1 cellular context compared by ENCODE assay signal in the genomic region with DNA sequence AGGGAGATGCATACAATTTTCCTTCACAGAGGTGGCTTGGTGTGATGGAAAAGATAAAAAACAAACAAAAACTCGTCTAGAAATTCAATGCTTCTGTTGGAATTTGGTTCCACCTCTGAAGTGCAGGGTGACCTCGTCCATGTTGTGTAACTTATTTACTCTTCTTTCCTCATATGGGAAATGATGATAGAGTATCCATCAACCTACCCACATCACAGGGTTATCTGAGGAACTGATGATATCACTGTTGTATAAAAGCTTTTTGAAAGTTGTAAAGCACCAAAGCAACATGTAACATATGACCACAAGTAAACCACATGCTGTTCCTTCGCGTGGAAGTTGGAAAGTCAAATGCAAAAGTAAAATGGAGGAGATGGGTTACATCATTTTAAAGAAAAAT.
TF ChIP-seq lines count a peak whose summit lies in the region.

No MANE protein-coding gene starts in this region.

TF ChIP-seq in HepG2, 621 proteins besides CTCF, POLR2A, EP300 and RAD21 (continued from another document):
- TF ChIP-seq, protein P1, sequence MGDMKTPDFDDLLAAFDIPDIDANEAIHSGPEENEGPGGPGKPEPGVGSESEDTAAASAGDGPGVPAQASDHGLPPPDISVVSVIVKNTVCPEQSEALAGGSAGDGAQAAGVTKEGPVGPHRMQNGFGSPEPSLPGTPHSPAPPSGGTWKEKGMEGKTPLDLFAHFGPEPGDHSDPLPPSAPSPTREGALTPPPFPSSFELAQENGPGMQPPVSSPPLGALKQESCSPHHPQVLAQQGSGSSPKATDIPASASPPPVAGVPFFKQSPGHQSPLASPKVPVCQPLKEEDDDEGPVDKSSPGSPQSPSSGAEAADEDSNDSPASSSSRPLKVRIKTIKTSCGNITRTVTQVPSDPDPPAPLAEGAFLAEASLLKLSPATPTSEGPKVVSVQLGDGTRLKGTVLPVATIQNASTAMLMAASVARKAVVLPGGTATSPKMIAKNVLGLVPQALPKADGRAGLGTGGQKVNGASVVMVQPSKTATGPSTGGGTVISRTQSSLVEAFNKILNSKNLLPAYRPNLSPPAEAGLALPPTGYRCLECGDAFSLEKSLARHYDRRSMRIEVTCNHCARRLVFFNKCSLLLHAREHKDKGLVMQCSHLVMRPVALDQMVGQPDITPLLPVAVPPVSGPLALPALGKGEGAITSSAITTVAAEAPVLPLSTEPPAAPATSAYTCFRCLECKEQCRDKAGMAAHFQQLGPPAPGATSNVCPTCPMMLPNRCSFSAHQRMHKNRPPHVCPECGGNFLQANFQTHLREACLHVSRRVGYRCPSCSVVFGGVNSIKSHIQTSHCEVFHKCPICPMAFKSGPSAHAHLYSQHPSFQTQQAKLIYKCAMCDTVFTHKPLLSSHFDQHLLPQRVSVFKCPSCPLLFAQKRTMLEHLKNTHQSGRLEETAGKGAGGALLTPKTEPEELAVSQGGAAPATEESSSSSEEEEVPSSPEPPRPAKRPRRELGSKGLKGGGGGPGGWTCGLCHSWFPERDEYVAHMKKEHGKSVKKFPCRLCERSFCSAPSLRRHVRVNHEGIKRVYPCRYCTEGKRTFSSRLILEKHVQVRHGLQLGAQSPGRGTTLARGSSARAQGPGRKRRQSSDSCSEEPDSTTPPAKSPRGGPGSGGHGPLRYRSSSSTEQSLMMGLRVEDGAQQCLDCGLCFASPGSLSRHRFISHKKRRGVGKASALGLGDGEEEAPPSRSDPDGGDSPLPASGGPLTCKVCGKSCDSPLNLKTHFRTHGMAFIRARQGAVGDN (CRISPR knock-in tag; IDR thresholded peaks at IDR 0.05) = no peak
- TF ChIP-seq KDM4B (CRISPR knock-in tag; IDR thresholded peaks at IDR 0.05) (0 out of 2 replicates have a peak, but pooled peaks have one; percentile 42), DPF2 (CRISPR knock-in tag; IDR thresholded peaks at IDR 0.05; ENCODE audit: borderline replicate concordance, low read depth) (peak; percentile 66; the same call in 1 of the 2 replicates), FOXK1 (CRISPR knock-in tag; IDR thresholded peaks at IDR 0.05; ENCODE audit: borderline replicate concordance, low read depth) (peak; percentile 83), ZNF772 (CRISPR knock-in tag; IDR thresholded peaks at IDR 0.05) (peak; percentile 48; the same call in 1 of the 2 replicates), ZNF362 (CRISPR knock-in tag; IDR thresholded peaks at IDR 0.05; ENCODE audit: borderline replicate concordance) (peak; percentile 54; the same call in 1 of the 2 replicates), MTERF4 (CRISPR knock-in tag; IDR thresholded peaks at IDR 0.05) (no peak), BHLHE40 (IDR thresholded peaks at IDR 0.05; ENCODE audit: low read length) (0 out of 2 replicates have a peak, but pooled peaks have one; percentile 34), PPARG (CRISPR knock-in tag; conservative IDR thresholded peaks at IDR 0.05) (peak; percentile 61; the same call in 1 of the 2 replicates), FOXC1 (CRISPR knock-in tag; IDR thresholded peaks at IDR 0.05; ENCODE audit: borderline replicate concordance) (no peak), SATB2 (CRISPR knock-in tag; IDR thresholded peaks at IDR 0.05) (no peak), THRA (CRISPR knock-in tag; IDR thresholded peaks at IDR 0.05; ENCODE audit: borderline replicate concordance) (peak; percentile 95), JUND (CRISPR knock-in tag; IDR thresholded peaks at IDR 0.05) (peak; percentile 69), HDAC2 (CRISPR knock-in tag; IDR thresholded peaks at IDR 0.05) (peak; percentile 88), ZNF274 (CRISPR knock-in tag; IDR thresholded peaks at IDR 0.05) (no peak), TFDP2 (CRISPR knock-in tag; IDR thresholded peaks at IDR 0.05) (peak; percentile 38; the same call in 1 of the 2 replicates), ZNF557 (CRISPR knock-in tag; IDR thresholded peaks at IDR 0.05) (no peak)
- TF ChIP-seq, protein P2, sequence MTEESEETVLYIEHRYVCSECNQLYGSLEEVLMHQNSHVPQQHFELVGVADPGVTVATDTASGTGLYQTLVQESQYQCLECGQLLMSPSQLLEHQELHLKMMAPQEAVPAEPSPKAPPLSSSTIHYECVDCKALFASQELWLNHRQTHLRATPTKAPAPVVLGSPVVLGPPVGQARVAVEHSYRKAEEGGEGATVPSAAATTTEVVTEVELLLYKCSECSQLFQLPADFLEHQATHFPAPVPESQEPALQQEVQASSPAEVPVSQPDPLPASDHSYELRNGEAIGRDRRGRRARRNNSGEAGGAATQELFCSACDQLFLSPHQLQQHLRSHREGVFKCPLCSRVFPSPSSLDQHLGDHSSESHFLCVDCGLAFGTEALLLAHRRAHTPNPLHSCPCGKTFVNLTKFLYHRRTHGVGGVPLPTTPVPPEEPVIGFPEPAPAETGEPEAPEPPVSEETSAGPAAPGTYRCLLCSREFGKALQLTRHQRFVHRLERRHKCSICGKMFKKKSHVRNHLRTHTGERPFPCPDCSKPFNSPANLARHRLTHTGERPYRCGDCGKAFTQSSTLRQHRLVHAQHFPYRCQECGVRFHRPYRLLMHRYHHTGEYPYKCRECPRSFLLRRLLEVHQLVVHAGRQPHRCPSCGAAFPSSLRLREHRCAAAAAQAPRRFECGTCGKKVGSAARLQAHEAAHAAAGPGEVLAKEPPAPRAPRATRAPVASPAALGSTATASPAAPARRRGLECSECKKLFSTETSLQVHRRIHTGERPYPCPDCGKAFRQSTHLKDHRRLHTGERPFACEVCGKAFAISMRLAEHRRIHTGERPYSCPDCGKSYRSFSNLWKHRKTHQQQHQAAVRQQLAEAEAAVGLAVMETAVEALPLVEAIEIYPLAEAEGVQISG (CRISPR knock-in tag; IDR thresholded peaks at IDR 0.05) = 0 out of 2 replicates have a peak, but pooled peaks have one; percentile 4
- TF ChIP-seq, protein P3, sequence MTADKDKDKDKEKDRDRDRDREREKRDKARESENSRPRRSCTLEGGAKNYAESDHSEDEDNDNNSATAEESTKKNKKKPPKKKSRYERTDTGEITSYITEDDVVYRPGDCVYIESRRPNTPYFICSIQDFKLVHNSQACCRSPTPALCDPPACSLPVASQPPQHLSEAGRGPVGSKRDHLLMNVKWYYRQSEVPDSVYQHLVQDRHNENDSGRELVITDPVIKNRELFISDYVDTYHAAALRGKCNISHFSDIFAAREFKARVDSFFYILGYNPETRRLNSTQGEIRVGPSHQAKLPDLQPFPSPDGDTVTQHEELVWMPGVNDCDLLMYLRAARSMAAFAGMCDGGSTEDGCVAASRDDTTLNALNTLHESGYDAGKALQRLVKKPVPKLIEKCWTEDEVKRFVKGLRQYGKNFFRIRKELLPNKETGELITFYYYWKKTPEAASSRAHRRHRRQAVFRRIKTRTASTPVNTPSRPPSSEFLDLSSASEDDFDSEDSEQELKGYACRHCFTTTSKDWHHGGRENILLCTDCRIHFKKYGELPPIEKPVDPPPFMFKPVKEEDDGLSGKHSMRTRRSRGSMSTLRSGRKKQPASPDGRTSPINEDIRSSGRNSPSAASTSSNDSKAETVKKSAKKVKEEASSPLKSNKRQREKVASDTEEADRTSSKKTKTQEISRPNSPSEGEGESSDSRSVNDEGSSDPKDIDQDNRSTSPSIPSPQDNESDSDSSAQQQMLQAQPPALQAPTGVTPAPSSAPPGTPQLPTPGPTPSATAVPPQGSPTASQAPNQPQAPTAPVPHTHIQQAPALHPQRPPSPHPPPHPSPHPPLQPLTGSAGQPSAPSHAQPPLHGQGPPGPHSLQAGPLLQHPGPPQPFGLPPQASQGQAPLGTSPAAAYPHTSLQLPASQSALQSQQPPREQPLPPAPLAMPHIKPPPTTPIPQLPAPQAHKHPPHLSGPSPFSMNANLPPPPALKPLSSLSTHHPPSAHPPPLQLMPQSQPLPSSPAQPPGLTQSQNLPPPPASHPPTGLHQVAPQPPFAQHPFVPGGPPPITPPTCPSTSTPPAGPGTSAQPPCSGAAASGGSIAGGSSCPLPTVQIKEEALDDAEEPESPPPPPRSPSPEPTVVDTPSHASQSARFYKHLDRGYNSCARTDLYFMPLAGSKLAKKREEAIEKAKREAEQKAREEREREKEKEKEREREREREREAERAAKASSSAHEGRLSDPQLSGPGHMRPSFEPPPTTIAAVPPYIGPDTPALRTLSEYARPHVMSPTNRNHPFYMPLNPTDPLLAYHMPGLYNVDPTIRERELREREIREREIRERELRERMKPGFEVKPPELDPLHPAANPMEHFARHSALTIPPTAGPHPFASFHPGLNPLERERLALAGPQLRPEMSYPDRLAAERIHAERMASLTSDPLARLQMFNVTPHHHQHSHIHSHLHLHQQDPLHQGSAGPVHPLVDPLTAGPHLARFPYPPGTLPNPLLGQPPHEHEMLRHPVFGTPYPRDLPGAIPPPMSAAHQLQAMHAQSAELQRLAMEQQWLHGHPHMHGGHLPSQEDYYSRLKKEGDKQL (CRISPR knock-in tag; IDR thresholded peaks at IDR 0.05; ENCODE audit: low read depth) = peak; percentile 89
- TF ChIP-seq, protein P4, sequence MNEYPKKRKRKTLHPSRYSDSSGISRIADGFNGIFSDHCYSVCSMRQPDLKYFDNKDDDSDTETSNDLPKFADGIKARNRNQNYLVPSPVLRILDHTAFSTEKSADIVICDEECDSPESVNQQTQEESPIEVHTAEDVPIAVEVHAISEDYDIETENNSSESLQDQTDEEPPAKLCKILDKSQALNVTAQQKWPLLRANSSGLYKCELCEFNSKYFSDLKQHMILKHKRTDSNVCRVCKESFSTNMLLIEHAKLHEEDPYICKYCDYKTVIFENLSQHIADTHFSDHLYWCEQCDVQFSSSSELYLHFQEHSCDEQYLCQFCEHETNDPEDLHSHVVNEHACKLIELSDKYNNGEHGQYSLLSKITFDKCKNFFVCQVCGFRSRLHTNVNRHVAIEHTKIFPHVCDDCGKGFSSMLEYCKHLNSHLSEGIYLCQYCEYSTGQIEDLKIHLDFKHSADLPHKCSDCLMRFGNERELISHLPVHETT (CRISPR knock-in tag; conservative IDR thresholded peaks at IDR 0.05) = 0 out of 2 replicates have a peak, but pooled peaks have one; percentile 29
- TF ChIP-seq, protein P5, sequence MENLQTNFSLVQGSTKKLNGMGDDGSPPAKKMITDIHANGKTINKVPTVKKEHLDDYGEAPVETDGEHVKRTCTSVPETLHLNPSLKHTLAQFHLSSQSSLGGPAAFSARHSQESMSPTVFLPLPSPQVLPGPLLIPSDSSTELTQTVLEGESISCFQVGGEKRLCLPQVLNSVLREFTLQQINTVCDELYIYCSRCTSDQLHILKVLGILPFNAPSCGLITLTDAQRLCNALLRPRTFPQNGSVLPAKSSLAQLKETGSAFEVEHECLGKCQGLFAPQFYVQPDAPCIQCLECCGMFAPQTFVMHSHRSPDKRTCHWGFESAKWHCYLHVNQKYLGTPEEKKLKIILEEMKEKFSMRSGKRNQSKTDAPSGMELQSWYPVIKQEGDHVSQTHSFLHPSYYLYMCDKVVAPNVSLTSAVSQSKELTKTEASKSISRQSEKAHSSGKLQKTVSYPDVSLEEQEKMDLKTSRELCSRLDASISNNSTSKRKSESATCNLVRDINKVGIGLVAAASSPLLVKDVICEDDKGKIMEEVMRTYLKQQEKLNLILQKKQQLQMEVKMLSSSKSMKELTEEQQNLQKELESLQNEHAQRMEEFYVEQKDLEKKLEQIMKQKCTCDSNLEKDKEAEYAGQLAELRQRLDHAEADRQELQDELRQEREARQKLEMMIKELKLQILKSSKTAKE (CRISPR knock-in tag; IDR thresholded peaks at IDR 0.05; ENCODE audit: borderline replicate concordance) = peak; percentile 49; the same call in 1 of the 2 replicates
